ENCODE assay signal across 9 cellular contexts in the genomic region with DNA sequence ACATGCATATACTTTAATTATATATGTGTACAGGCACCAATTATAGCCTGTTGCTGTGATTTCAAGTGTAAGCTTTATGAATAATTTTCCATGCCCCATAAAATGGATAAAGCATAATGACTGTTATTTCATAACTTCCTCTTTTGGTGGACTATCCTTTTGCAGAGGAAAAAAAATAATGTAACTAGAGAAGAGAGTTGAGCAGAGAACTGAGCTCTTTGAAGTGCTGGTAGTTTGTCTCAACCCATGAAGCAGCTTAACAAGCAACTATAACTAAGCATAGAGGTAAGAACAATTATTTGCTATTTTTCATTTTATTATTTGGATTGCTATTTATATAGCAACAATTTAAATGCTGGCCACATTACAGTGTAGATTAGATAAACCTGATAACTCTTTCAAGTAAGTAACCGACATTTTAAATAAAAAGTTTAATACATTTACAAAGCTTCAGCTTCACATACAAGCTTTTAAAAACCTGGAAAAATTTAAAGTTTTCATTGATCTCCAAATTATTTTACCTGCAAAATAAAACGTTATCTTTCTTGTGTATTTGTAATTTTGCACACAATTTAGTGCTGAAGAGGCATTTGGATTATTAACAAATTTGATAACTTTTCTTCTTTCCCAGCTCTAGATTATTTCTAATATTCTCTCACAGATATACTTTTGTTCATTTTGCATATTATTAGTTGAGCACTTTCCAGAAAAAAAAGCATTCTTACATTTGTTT. TPM values are rescaled to one million over a fixed set of nuclear protein-coding genes. Genes with fewer than 3 reads are reported as not detected.
DNase-seq lines count a peak whose midpoint lies in the region; ATAC-seq and TF ChIP-seq lines count a peak whose summit lies in the region.
"Had no signal": no experiment of that assay in that cellular context is flagged by ENCODE, and none has a peak within 500 bp of the region (broad histone marks: within the 10 kb centered on the region; RNA-seq: fewer than 3 reads in every experiment).

No MANE protein-coding gene starts in this region.

- no peaks in the 10 kb centered on the region for H3K27me3 ChIP-seq in suprapubic skin
- H3K27me3 ChIP-seq: ovary had no signal

- H3K36me3 ChIP-seq in suprapubic skin, result no peaks in the 10 kb centered on the region
- H3K36me3 ChIP-seq: ovary had no signal

- H3K27ac ChIP-seq in coronary artery (peak overlapping the region in 1 of 2 donors; percentile 31), suprapubic skin (no peak overlapping the region)
- H3K27ac ChIP-seq: ovary had no signal

- H3K4me1 ChIP-seq in suprapubic skin, result peaks cover 6% of the 10 kb centered on the region

- 67% methylated on average over 2 of the region's 2 CpGs for WGBS in suprapubic skin

- H3K9me3 ChIP-seq in suprapubic skin, result no peaks in the 10 kb centered on the region
- H3K9me3 ChIP-seq: ovary had no signal

- no peak for TF ChIP-seq CTCF in coronary artery (IDR thresholded peaks at IDR 0.05)
- TF ChIP-seq CTCF in suprapubic skin (IDR thresholded peaks at IDR 0.05), result no peak

- peak overlapping the region; percentile 59 for H3K4me3 ChIP-seq in GM08714 (ENCODE audit: low read length)
- no peak overlapping the region for H3K4me3 ChIP-seq in coronary artery
- H3K4me3 ChIP-seq in suprapubic skin, result no peak overlapping the region
- H3K4me3 ChIP-seq: ovary had no signal

- no peak for TF ChIP-seq POLR2A in suprapubic skin (IDR thresholded peaks at IDR 0.05)

- peak; percentile 99 for DNase-seq in NOMO-1 treated with DMSO at 0.1 percent for 48 hours (lab: John Stamatoyannopoulos, UW; ENCODE audit: unreplicated experiment)
- DNase-seq in coronary artery (ENCODE audit: low spot score), result no peak
- DNase-seq in suprapubic skin (ENCODE audit: low spot score in 2 of 2), result no peak
- DNase-seq in NCI-H187 (lab: John Stamatoyannopoulos, UW), result no peak
- no peak for DNase-seq in anterior cingulate cortex (lab: John Stamatoyannopoulos, UW)
- DNase-seq: ovary had no signal

- no peak for TF ChIP-seq EP300 in suprapubic skin (IDR thresholded peaks at IDR 0.05)

- peak; percentile 30 for ATAC-seq in GM21737 (IDR thresholded peaks at IDR 0.05; ENCODE audit: unreplicated experiment)
- ATAC-seq in esophagus mucosa, result peak; percentile 20

RNA-seq across cellular contexts. Expression of a gene that starts 24.4 kb away (rescaled TPM):
- total RNA-seq in esophagus mucosa, result 95.4 TPM
- 100 to 1,000 TPM; 258 to 478 (median 320) TPM for total RNA-seq in suprapubic skin
